Comparison of ENCODE assay signal across 1 cellular context in the genomic region with DNA sequence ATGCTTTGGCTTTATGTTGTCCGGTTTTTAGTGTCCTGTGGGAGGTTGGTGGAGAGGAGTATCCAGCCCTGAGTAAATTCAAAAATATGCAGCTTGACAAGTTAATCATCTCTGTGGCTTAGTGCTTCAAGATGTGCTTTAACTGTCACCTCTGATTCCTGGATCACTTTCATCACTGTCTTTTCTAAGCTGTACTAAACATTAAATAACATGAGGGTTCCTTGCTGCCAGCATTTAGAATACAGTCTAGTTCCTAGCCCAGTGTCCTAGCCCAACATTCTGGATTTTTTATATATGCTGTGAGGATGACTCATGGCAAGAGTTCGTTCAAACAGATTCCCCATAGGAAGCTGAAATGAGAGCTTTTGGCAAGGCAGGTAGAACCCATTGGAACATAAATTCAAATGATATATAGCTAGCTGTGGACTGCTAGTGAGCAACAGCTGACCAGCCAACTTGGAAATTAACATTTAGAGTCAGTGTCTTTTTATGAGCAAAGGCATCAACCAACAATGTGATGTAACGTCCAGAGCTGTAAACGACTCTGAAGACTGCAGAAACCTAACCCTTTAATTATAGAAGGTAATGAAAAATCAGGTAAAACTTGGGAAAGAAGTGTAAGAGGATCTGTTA.
TF ChIP-seq lines count a peak whose summit lies in the region.

No MANE protein-coding gene starts in this region.

TF ChIP-seq in HEK293, 187 proteins besides CTCF, POLR2A, EP300 and RAD21 (continued from another document and continues in another):
- TF ChIP-seq PRDM6 (tag by site-specific recombination; IDR thresholded peaks at IDR 0.05) (peak; percentile 44; the same call in 1 of the 2 replicates), YY1 (tag by site-specific recombination; IDR thresholded peaks at IDR 0.05) (no peak), ZNF311 (tag by site-specific recombination; IDR thresholded peaks at IDR 0.05; ENCODE audit: borderline replicate concordance) (no peak), ZNF580 (tag by site-specific recombination; IDR thresholded peaks at IDR 0.05) (no peak), ZNF639 (tag by site-specific recombination; IDR thresholded peaks at IDR 0.05) (peak; percentile 50; the same call in 1 of the 2 replicates), ZNF214 (tag by site-specific recombination; IDR thresholded peaks at IDR 0.05; ENCODE audit: borderline replicate concordance) (no peak), ZNF394 (tag by site-specific recombination; IDR thresholded peaks at IDR 0.05; ENCODE audit: borderline replicate concordance) (no peak), KLF8 (tag by site-specific recombination; IDR thresholded peaks at IDR 0.05) (no peak), ZNF621 (tag by site-specific recombination; IDR thresholded peaks at IDR 0.05) (no peak), ZNF660 (tag by site-specific recombination; IDR thresholded peaks at IDR 0.05) (0 out of 2 replicates have a peak, but pooled peaks have one; percentile 43), IKZF3 (tag by site-specific recombination; IDR thresholded peaks at IDR 0.05) (0 out of 2 replicates have a peak, but pooled peaks have one; percentile 23), ZFP37 (tag by site-specific recombination; IDR thresholded peaks at IDR 0.05) (no peak), ZNF560 (tag by site-specific recombination; IDR thresholded peaks at IDR 0.05; ENCODE audit: borderline replicate concordance) (no peak), ZNF157 (tag by site-specific recombination; IDR thresholded peaks at IDR 0.05) (no peak), ZBTB7A (tag by site-specific recombination; IDR thresholded peaks at IDR 0.05; ENCODE audit: low read depth) (no peak), ZNF341 (tag by site-specific recombination; IDR thresholded peaks at IDR 0.05; ENCODE audit: low read depth) (no peak), ZNF416 (tag by site-specific recombination; IDR thresholded peaks at IDR 0.05) (no peak), INSM2 (tag by site-specific recombination; IDR thresholded peaks at IDR 0.05) (no peak), ZNF391 (tag by site-specific recombination; IDR thresholded peaks at IDR 0.05; ENCODE audit: borderline replicate concordance, low read depth) (no peak), ZNF629 (tag by site-specific recombination; IDR thresholded peaks at IDR 0.05) (peak; percentile 32; the same call in 1 of the 2 replicates), ZNF600 (tag by site-specific recombination; IDR thresholded peaks at IDR 0.05) (no peak), ZNF549 (tag by site-specific recombination; IDR thresholded peaks at IDR 0.05) (no peak), ZFP3 (tag by site-specific recombination; IDR thresholded peaks at IDR 0.05; ENCODE audit: low read depth) (no peak), ZNF202 (tag by site-specific recombination; IDR thresholded peaks at IDR 0.05; ENCODE audit: borderline replicate concordance) (no peak), SP7 (tag by site-specific recombination; IDR thresholded peaks at IDR 0.05) (peak; percentile 98), ZNF404 (tag by site-specific recombination; IDR thresholded peaks at IDR 0.05) (no peak), SP3 (tag by site-specific recombination; IDR thresholded peaks at IDR 0.05) (no peak), ZNF2 (tag by site-specific recombination; IDR thresholded peaks at IDR 0.05) (no peak), PRDM10 (tag by site-specific recombination; IDR thresholded peaks at IDR 0.05) (no peak), ZBTB20 (tag by site-specific recombination; IDR thresholded peaks at IDR 0.05) (peak; percentile 86), ZNF555 (tag by site-specific recombination; conservative IDR thresholded peaks at IDR 0.05) (no peak), SP2 (tag by site-specific recombination; IDR thresholded peaks at IDR 0.05) (no peak), BCL11A (tag by site-specific recombination; IDR thresholded peaks at IDR 0.05; ENCODE audit: low read depth) (no peak), ZNF239 (tag by site-specific recombination; IDR thresholded peaks at IDR 0.05) (no peak), ZEB2 (tag by site-specific recombination; IDR thresholded peaks at IDR 0.05) (no peak), ZNF423 (tag by site-specific recombination; IDR thresholded peaks at IDR 0.05) (no peak), ZNF280D (tag by site-specific recombination; IDR thresholded peaks at IDR 0.05) (no peak), ZNF707 (tag by site-specific recombination; IDR thresholded peaks at IDR 0.05) (no peak), ZNF521 (tag by site-specific recombination; IDR thresholded peaks at IDR 0.05) (no peak), ZNF548 (tag by site-specific recombination; IDR thresholded peaks at IDR 0.05) (no peak), ZSCAN23 (tag by site-specific recombination; IDR thresholded peaks at IDR 0.05) (no peak)
- TF ChIP-seq, protein P1, sequence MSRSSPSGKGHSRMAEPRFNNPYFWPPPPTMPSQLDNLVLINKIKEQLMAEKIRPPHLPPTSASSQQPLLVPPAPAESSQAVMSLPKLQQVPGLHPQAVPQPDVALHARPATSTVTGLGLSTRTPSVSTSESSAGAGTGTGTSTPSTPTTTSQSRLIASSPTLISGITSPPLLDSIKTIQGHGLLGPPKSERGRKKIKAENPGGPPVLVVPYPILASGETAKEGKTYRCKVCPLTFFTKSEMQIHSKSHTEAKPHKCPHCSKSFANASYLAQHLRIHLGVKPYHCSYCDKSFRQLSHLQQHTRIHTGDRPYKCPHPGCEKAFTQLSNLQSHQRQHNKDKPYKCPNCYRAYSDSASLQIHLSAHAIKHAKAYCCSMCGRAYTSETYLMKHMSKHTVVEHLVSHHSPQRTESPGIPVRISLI (tag by site-specific recombination; IDR thresholded peaks at IDR 0.05): peak; percentile 67
- TF ChIP-seq, protein P2, sequence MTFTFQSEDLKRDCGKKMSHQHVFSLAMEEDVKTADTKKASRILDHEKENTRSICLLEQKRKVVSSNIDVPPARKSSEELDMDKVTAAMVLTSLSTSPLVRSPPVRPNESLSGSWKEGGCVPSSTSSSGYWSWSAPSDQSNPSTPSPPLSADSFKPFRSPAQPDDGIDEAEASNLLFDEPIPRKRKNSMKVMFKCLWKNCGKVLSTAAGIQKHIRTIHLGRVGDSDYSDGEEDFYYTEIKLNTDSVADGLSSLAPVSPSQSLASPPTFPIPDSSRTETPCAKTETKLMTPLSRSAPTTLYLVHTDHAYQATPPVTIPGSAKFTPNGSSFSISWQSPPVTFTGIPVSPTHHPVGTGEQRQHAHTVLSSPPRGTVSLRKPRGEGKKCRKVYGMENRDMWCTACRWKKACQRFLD (tag by site-specific recombination; IDR thresholded peaks at IDR 0.05): no peak
- TF ChIP-seq, protein P3, sequence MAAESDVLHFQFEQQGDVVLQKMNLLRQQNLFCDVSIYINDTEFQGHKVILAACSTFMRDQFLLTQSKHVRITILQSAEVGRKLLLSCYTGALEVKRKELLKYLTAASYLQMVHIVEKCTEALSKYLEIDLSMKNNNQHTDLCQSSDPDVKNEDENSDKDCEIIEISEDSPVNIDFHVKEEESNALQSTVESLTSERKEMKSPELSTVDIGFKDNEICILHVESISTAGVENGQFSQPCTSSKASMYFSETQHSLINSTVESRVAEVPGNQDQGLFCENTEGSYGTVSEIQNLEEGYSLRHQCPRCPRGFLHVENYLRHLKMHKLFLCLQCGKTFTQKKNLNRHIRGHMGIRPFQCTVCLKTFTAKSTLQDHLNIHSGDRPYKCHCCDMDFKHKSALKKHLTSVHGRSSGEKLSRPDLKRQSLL (tag by site-specific recombination; IDR thresholded peaks at IDR 0.05): no peak
- TF ChIP-seq, protein P4, sequence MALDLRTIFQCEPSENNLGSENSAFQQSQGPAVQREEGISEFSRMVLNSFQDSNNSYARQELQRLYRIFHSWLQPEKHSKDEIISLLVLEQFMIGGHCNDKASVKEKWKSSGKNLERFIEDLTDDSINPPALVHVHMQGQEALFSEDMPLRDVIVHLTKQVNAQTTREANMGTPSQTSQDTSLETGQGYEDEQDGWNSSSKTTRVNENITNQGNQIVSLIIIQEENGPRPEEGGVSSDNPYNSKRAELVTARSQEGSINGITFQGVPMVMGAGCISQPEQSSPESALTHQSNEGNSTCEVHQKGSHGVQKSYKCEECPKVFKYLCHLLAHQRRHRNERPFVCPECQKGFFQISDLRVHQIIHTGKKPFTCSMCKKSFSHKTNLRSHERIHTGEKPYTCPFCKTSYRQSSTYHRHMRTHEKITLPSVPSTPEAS (tag by site-specific recombination; IDR thresholded peaks at IDR 0.05): no peak
